In the genomic region with DNA sequence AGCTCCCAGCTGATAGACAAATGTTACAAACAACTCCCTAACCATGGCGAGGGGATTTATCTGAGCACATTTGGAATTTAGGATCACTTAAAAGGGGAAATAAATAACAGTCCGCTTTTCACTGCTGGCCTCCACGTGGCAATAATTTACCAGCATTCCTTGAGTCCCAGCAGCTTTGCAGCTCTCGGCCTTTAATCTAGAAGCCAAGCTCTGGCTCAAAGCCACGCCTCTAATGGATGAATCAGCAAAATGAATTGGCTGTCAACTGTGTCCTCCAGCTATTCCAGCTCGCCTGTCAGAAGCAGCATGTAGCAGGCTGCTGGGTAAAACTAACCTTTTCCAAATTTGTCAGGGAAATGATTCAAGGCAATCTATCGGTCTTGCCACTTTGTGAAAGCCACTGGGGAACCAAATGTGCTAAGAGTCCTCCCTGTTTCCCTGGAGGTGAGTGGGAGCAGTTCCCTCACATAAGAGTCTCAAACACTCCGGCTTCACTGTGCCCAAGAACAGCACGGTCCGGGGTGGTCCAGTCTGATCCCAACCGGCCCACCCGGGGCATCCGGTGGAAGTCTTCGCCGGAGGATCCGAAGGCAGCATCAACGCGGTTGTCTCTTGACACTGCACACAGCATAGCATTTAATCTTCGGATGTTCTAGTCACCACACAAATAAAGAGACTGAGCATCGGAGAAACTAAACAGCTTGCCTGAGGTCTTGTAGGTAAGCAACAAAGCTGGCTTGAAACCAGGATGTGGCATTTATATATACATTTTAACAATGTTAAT, we compare ENCODE assay signal across 1 cellular context.
A peak's percentile ranks its signal among the peaks of the same experiment; 100 is the strongest.
TF ChIP-seq lines count a peak whose summit lies in the region.

No MANE protein-coding gene starts in this region.

TF ChIP-seq in HepG2, 621 proteins besides CTCF, POLR2A, EP300 and RAD21 (continued from another document and continues in another):
- TF ChIP-seq, protein P1, sequence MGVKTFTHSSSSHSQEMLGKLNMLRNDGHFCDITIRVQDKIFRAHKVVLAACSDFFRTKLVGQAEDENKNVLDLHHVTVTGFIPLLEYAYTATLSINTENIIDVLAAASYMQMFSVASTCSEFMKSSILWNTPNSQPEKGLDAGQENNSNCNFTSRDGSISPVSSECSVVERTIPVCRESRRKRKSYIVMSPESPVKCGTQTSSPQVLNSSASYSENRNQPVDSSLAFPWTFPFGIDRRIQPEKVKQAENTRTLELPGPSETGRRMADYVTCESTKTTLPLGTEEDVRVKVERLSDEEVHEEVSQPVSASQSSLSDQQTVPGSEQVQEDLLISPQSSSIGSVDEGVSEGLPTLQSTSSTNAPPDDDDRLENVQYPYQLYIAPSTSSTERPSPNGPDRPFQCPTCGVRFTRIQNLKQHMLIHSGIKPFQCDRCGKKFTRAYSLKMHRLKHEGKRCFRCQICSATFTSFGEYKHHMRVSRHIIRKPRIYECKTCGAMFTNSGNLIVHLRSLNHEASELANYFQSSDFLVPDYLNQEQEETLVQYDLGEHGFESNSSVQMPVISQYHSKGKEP (CRISPR knock-in tag; IDR thresholded peaks at IDR 0.05), result no peak
- no peak for TF ChIP-seq ZNF816 (CRISPR knock-in tag; IDR thresholded peaks at IDR 0.05; ENCODE audit: borderline replicate concordance)
- TF ChIP-seq, protein P2, sequence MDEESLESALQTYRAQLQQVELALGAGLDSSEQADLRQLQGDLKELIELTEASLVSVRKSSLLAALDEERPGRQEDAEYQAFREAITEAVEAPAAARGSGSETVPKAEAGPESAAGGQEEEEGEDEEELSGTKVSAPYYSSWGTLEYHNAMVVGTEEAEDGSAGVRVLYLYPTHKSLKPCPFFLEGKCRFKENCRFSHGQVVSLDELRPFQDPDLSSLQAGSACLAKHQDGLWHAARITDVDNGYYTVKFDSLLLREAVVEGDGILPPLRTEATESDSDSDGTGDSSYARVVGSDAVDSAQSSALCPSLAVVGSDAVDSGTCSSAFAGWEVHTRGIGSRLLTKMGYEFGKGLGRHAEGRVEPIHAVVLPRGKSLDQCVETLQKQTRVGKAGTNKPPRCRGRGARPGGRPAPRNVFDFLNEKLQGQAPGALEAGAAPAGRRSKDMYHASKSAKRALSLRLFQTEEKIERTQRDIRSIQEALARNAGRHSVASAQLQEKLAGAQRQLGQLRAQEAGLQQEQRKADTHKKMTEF (CRISPR knock-in tag; IDR thresholded peaks at IDR 0.05), result peak; percentile 88
- peak; percentile 46; the same call in 1 of the 2 replicates for TF ChIP-seq HMG20A (CRISPR knock-in tag; IDR thresholded peaks at IDR 0.05; ENCODE audit: borderline replicate concordance)
- TF ChIP-seq DMAP1 (CRISPR knock-in tag; IDR thresholded peaks at IDR 0.05), result peak; percentile 98
- 0 out of 2 replicates have a peak, but pooled peaks have one; percentile 14 for TF ChIP-seq NCOA5 (CRISPR knock-in tag; IDR thresholded peaks at IDR 0.05)
- peak; percentile 64; the same call in 1 of the 2 replicates for TF ChIP-seq ZMYM2 (CRISPR knock-in tag; IDR thresholded peaks at IDR 0.05)
- peak; percentile 92 for TF ChIP-seq XRCC5 (optimal IDR thresholded peaks at IDR 0.05; ENCODE audit: low read length)
- TF ChIP-seq, protein P3, sequence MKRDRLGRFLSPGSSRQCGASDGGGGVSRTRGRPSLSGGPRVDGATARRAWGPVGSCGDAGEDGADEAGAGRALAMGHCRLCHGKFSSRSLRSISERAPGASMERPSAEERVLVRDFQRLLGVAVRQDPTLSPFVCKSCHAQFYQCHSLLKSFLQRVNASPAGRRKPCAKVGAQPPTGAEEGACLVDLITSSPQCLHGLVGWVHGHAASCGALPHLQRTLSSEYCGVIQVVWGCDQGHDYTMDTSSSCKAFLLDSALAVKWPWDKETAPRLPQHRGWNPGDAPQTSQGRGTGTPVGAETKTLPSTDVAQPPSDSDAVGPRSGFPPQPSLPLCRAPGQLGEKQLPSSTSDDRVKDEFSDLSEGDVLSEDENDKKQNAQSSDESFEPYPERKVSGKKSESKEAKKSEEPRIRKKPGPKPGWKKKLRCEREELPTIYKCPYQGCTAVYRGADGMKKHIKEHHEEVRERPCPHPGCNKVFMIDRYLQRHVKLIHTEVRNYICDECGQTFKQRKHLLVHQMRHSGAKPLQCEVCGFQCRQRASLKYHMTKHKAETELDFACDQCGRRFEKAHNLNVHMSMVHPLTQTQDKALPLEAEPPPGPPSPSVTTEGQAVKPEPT (CRISPR knock-in tag; IDR thresholded peaks at IDR 0.05; ENCODE audit: low read depth), result no peak
- TF ChIP-seq, protein P4, sequence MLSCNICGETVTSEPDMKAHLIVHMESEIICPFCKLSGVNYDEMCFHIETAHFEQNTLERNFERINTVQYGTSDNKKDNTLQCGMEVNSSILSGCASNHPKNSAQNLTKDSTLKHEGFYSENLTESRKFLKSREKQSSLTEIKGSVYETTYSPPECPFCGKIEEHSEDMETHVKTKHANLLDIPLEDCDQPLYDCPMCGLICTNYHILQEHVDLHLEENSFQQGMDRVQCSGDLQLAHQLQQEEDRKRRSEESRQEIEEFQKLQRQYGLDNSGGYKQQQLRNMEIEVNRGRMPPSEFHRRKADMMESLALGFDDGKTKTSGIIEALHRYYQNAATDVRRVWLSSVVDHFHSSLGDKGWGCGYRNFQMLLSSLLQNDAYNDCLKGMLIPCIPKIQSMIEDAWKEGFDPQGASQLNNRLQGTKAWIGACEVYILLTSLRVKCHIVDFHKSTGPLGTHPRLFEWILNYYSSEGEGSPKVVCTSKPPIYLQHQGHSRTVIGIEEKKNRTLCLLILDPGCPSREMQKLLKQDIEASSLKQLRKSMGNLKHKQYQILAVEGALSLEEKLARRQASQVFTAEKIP (CRISPR knock-in tag; IDR thresholded peaks at IDR 0.05; ENCODE audit: borderline replicate concordance), result no peak
- TF ChIP-seq KDM5B (CRISPR knock-in tag; IDR thresholded peaks at IDR 0.05; ENCODE audit: borderline replicate concordance), result peak; percentile 63
- TF ChIP-seq NCOA1 (CRISPR knock-in tag; IDR thresholded peaks at IDR 0.05), result no peak
- no peak for TF ChIP-seq SMAD1 (CRISPR knock-in tag; IDR thresholded peaks at IDR 0.05; ENCODE audit: borderline replicate concordance, low read depth)
- peak; percentile 90 for TF ChIP-seq RFXANK (CRISPR knock-in tag; IDR thresholded peaks at IDR 0.05)
- peak; percentile 70; the same call in 1 of the 2 replicates for TF ChIP-seq CBX5 (CRISPR knock-in tag; IDR thresholded peaks at IDR 0.05; ENCODE audit: borderline replicate concordance)
- TF ChIP-seq ZNF10 (CRISPR knock-in tag; IDR thresholded peaks at IDR 0.05; ENCODE audit: borderline replicate concordance, low read depth), result no peak
- TF ChIP-seq, protein P5, sequence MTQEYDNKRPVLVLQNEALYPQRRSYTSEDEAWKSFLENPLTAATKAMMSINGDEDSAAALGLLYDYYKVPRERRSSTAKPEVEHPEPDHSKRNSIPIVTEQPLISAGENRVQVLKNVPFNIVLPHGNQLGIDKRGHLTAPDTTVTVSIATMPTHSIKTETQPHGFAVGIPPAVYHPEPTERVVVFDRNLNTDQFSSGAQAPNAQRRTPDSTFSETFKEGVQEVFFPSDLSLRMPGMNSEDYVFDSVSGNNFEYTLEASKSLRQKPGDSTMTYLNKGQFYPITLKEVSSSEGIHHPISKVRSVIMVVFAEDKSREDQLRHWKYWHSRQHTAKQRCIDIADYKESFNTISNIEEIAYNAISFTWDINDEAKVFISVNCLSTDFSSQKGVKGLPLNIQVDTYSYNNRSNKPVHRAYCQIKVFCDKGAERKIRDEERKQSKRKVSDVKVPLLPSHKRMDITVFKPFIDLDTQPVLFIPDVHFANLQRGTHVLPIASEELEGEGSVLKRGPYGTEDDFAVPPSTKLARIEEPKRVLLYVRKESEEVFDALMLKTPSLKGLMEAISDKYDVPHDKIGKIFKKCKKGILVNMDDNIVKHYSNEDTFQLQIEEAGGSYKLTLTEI (CRISPR knock-in tag; conservative IDR thresholded peaks at IDR 0.05), result no peak
- TF ChIP-seq, protein P6, sequence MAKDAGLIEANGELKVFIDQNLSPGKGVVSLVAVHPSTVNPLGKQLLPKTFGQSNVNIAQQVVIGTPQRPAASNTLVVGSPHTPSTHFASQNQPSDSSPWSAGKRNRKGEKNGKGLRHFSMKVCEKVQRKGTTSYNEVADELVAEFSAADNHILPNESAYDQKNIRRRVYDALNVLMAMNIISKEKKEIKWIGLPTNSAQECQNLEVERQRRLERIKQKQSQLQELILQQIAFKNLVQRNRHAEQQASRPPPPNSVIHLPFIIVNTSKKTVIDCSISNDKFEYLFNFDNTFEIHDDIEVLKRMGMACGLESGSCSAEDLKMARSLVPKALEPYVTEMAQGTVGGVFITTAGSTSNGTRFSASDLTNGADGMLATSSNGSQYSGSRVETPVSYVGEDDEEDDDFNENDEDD (CRISPR knock-in tag; IDR thresholded peaks at IDR 0.05; ENCODE audit: borderline replicate concordance), result peak; percentile 67; the same call in 1 of the 2 replicates
- no peak for TF ChIP-seq SCMH1 (CRISPR knock-in tag; IDR thresholded peaks at IDR 0.05; ENCODE audit: borderline replicate concordance)
- TF ChIP-seq ZNF629 (CRISPR knock-in tag; conservative IDR thresholded peaks at IDR 0.05), result 0 out of 2 replicates have a peak, but pooled peaks have one; percentile 4
- peak; percentile 95 for TF ChIP-seq XBP1 (CRISPR knock-in tag; IDR thresholded peaks at IDR 0.05)
- peak; percentile 95 for TF ChIP-seq ZNF605 (CRISPR knock-in tag; IDR thresholded peaks at IDR 0.05)
- TF ChIP-seq CHCHD3 (CRISPR knock-in tag; IDR thresholded peaks at IDR 0.05), result no peak
- TF ChIP-seq ELF1 (CRISPR knock-in tag; IDR thresholded peaks at IDR 0.05), result peak; percentile 57
- no peak; the same call in 1 of the 2 replicates for TF ChIP-seq NFKB2 (CRISPR knock-in tag; IDR thresholded peaks at IDR 0.05; ENCODE audit: borderline replicate concordance)
- peak; percentile 65 for TF ChIP-seq RBM22 (optimal IDR thresholded peaks at IDR 0.05; ENCODE audit: low read length)
- TF ChIP-seq, protein P7, sequence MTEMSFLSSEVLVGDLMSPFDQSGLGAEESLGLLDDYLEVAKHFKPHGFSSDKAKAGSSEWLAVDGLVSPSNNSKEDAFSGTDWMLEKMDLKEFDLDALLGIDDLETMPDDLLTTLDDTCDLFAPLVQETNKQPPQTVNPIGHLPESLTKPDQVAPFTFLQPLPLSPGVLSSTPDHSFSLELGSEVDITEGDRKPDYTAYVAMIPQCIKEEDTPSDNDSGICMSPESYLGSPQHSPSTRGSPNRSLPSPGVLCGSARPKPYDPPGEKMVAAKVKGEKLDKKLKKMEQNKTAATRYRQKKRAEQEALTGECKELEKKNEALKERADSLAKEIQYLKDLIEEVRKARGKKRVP (CRISPR knock-in tag; IDR thresholded peaks at IDR 0.05), result no peak
- no peak for TF ChIP-seq ZNF615 (CRISPR knock-in tag; IDR thresholded peaks at IDR 0.05; ENCODE audit: borderline replicate concordance)
- TF ChIP-seq, protein P8, sequence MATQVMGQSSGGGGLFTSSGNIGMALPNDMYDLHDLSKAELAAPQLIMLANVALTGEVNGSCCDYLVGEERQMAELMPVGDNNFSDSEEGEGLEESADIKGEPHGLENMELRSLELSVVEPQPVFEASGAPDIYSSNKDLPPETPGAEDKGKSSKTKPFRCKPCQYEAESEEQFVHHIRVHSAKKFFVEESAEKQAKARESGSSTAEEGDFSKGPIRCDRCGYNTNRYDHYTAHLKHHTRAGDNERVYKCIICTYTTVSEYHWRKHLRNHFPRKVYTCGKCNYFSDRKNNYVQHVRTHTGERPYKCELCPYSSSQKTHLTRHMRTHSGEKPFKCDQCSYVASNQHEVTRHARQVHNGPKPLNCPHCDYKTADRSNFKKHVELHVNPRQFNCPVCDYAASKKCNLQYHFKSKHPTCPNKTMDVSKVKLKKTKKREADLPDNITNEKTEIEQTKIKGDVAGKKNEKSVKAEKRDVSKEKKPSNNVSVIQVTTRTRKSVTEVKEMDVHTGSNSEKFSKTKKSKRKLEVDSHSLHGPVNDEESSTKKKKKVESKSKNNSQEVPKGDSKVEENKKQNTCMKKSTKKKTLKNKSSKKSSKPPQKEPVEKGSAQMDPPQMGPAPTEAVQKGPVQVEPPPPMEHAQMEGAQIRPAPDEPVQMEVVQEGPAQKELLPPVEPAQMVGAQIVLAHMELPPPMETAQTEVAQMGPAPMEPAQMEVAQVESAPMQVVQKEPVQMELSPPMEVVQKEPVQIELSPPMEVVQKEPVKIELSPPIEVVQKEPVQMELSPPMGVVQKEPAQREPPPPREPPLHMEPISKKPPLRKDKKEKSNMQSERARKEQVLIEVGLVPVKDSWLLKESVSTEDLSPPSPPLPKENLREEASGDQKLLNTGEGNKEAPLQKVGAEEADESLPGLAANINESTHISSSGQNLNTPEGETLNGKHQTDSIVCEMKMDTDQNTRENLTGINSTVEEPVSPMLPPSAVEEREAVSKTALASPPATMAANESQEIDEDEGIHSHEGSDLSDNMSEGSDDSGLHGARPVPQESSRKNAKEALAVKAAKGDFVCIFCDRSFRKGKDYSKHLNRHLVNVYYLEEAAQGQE (IDR thresholded peaks at IDR 0.05; ENCODE audit: borderline replicate concordance in 1 of 2, low read depth in 1 of 2, low read length in 2 of 2), result no peak
- TF ChIP-seq ZNF367 (CRISPR knock-in tag; IDR thresholded peaks at IDR 0.05; ENCODE audit: borderline replicate concordance), result no peak
- TF ChIP-seq, protein P9, sequence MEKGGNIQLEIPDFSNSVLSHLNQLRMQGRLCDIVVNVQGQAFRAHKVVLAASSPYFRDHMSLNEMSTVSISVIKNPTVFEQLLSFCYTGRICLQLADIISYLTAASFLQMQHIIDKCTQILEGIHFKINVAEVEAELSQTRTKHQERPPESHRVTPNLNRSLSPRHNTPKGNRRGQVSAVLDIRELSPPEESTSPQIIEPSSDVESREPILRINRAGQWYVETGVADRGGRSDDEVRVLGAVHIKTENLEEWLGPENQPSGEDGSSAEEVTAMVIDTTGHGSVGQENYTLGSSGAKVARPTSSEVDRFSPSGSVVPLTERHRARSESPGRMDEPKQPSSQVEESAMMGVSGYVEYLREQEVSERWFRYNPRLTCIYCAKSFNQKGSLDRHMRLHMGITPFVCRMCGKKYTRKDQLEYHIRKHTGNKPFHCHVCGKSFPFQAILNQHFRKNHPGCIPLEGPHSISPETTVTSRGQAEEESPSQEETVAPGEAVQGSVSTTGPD (CRISPR knock-in tag; IDR thresholded peaks at IDR 0.05), result peak; percentile 62; the same call in 1 of the 2 replicates
- TF ChIP-seq PAWR (CRISPR knock-in tag; IDR thresholded peaks at IDR 0.05; ENCODE audit: borderline replicate concordance), result no peak
- no peak for TF ChIP-seq MED8 (CRISPR knock-in tag; IDR thresholded peaks at IDR 0.05; ENCODE audit: insufficient replicate concordance)
- TF ChIP-seq ZNF44 (CRISPR knock-in tag; IDR thresholded peaks at IDR 0.05), result no peak; the same call in 1 of the 2 replicates
- 0 out of 2 replicates have a peak, but pooled peaks have one; percentile 67 for TF ChIP-seq ZNF337 (CRISPR knock-in tag; IDR thresholded peaks at IDR 0.05; ENCODE audit: borderline replicate concordance, low read depth)
- TF ChIP-seq KDM3A (CRISPR knock-in tag; IDR thresholded peaks at IDR 0.05; ENCODE audit: low read depth), result peak; percentile 37; the same call in 1 of the 2 replicates
- TF ChIP-seq, protein P10, sequence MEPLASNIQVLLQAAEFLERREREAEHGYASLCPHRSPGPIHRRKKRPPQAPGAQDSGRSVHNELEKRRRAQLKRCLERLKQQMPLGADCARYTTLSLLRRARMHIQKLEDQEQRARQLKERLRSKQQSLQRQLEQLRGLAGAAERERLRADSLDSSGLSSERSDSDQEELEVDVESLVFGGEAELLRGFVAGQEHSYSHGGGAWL (CRISPR knock-in tag; IDR thresholded peaks at IDR 0.05), result 0 out of 2 replicates have a peak, but pooled peaks have one; percentile 56
- TF ChIP-seq ARNTL (CRISPR knock-in tag; IDR thresholded peaks at IDR 0.05), result peak; percentile 29; the same call in 1 of the 2 replicates
- TF ChIP-seq CEBPG (CRISPR knock-in tag; IDR thresholded peaks at IDR 0.05), result peak; percentile 54
- TF ChIP-seq ZNF724P (CRISPR knock-in tag; IDR thresholded peaks at IDR 0.05; ENCODE audit: borderline replicate concordance), result no peak; the same call in 1 of the 2 replicates
- no peak for TF ChIP-seq U2AF2 (IDR thresholded peaks at IDR 0.05; ENCODE audit: low read depth, low read length)
- TF ChIP-seq ZNF256 (CRISPR knock-in tag; conservative IDR thresholded peaks at IDR 0.05), result 0 out of 2 replicates have a peak, but pooled peaks have one; percentile 91
- no peak for TF ChIP-seq ZC3H13 (CRISPR knock-in tag; IDR thresholded peaks at IDR 0.05)
